1 cellular context compared by ENCODE assay signal in genomic region chr3:48345946-48346572, GRCh38.
TF ChIP-seq lines count a peak whose summit lies in the region.

No MANE protein-coding gene starts in this region.

TF ChIP-seq in SK-N-SH, 30 proteins besides CTCF, POLR2A, EP300 and RAD21:
- TF ChIP-seq FOXM1 (IDR thresholded peaks at IDR 0.05; ENCODE audit: low read depth) (no peak), RXRA (IDR thresholded peaks at IDR 0.05; ENCODE audit: borderline replicate concordance, low read depth) (no peak), YY1 (IDR thresholded peaks at IDR 0.05; ENCODE audit: low read depth) (no peak), RCOR1 (IDR thresholded peaks at IDR 0.05; ENCODE audit: low read length) (peak; percentile 21; the same call in 1 of the 2 replicates), FOXJ3 (CRISPR knock-in tag; IDR thresholded peaks at IDR 0.05) (no peak), MXI1 (IDR thresholded peaks at IDR 0.05; ENCODE audit: low read depth, low read length) (no peak), GATA2 (CRISPR knock-in tag; IDR thresholded peaks at IDR 0.05) (peak; percentile 48; the same call in 1 of the 2 replicates), CHD2 (IDR thresholded peaks at IDR 0.05; ENCODE audit: low read length, partially characterized antibody) (peak; percentile 13), SIN3A (IDR thresholded peaks at IDR 0.05; ENCODE audit: borderline replicate concordance, low read depth, low read length) (no peak), TCF12 (IDR thresholded peaks at IDR 0.05) (peak; percentile 19; the same call in 1 of the 2 replicates), RFX5 (IDR thresholded peaks at IDR 0.05; ENCODE audit: low read length) (no peak), ELF1 (IDR thresholded peaks at IDR 0.05) (no peak)
- TF ChIP-seq, protein P1, sequence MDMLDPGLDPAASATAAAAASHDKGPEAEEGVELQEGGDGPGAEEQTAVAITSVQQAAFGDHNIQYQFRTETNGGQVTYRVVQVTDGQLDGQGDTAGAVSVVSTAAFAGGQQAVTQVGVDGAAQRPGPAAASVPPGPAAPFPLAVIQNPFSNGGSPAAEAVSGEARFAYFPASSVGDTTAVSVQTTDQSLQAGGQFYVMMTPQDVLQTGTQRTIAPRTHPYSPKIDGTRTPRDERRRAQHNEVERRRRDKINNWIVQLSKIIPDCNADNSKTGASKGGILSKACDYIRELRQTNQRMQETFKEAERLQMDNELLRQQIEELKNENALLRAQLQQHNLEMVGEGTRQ (IDR thresholded peaks at IDR 0.05; ENCODE audit: borderline replicate concordance, low read depth, low read length): no peak
- TF ChIP-seq, protein P2, sequence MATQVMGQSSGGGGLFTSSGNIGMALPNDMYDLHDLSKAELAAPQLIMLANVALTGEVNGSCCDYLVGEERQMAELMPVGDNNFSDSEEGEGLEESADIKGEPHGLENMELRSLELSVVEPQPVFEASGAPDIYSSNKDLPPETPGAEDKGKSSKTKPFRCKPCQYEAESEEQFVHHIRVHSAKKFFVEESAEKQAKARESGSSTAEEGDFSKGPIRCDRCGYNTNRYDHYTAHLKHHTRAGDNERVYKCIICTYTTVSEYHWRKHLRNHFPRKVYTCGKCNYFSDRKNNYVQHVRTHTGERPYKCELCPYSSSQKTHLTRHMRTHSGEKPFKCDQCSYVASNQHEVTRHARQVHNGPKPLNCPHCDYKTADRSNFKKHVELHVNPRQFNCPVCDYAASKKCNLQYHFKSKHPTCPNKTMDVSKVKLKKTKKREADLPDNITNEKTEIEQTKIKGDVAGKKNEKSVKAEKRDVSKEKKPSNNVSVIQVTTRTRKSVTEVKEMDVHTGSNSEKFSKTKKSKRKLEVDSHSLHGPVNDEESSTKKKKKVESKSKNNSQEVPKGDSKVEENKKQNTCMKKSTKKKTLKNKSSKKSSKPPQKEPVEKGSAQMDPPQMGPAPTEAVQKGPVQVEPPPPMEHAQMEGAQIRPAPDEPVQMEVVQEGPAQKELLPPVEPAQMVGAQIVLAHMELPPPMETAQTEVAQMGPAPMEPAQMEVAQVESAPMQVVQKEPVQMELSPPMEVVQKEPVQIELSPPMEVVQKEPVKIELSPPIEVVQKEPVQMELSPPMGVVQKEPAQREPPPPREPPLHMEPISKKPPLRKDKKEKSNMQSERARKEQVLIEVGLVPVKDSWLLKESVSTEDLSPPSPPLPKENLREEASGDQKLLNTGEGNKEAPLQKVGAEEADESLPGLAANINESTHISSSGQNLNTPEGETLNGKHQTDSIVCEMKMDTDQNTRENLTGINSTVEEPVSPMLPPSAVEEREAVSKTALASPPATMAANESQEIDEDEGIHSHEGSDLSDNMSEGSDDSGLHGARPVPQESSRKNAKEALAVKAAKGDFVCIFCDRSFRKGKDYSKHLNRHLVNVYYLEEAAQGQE (IDR thresholded peaks at IDR 0.05; ENCODE audit: low read depth, low read length): no peak
- TF ChIP-seq, protein P3, sequence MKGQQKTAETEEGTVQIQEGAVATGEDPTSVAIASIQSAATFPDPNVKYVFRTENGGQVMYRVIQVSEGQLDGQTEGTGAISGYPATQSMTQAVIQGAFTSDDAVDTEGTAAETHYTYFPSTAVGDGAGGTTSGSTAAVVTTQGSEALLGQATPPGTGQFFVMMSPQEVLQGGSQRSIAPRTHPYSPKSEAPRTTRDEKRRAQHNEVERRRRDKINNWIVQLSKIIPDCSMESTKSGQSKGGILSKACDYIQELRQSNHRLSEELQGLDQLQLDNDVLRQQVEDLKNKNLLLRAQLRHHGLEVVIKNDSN (IDR thresholded peaks at IDR 0.05; ENCODE audit: borderline replicate concordance, low read depth): no peak
